ENCODE assay signal across 6 cellular contexts in genomic region chr1:2139156-2139555, GRCh38. TPM values are rescaled to one million over a fixed set of nuclear protein-coding genes. Genes with fewer than 3 reads are reported as not detected.
DNase-seq lines count a peak whose midpoint lies in the region; ATAC-seq, FAIRE-seq and TF ChIP-seq lines count a peak whose summit lies in the region.
"Not testable (repeated sequence)": the region's sequence is repeated elsewhere in the genome, so short reads cannot be mapped to it uniquely, and the experiment has no call there.

No MANE protein-coding gene starts in this region.

- not testable (repeated sequence) for ATAC-seq in HCT116, WTC11

- not testable (repeated sequence) for H3K4me3 Mint-ChIP-seq in WTC11, nephron

- not testable (repeated sequence) for H3K27me3 Mint-ChIP-seq in WTC11 (ENCODE audit: low read depth)
- H3K27me3 Mint-ChIP-seq in nephron (ENCODE audit: low read depth): peaks cover 14% of the 10 kb centered on the region

- 45 to 73% (median 63%) methylated on average over 13 of the region's 13 CpGs for WGBS in small intestine, 3 donors

- H3K27ac Mint-ChIP-seq in WTC11 (0 out of 2 replicates have a peak overlapping the region, but pooled peaks have one; percentile 33), nephron (peak overlapping the region; percentile 29 to 100 (median 61))

- not testable (repeated sequence) for H3K9me2 ChIP-seq in HCT116 (ENCODE audit: insufficient read depth)

- not testable (repeated sequence) for H3K27me3 ChIP-seq in HCT116 (ENCODE audit: insufficient read depth, low read length); left ventricle myocardium inferior (ENCODE audit: low read depth); small intestine (ENCODE audit: control insufficient read depth in 2 of 2, insufficient read depth in 2 of 2, low read length in 2 of 2)

- peak overlapping the region; percentile 55; the same call in 1 of the 2 replicates for H3K9ac ChIP-seq in HCT116 (ENCODE audit: low read length)

- not testable (repeated sequence) for BruUV-seq in HCT116 (replicated peaks; lab: Mats Ljungman, UMichigan)

- H3K36me3 ChIP-seq in HCT116 (ENCODE audit: control insufficient read depth in 1 of 2, insufficient read depth in 2 of 2, low read length in 2 of 2); left ventricle myocardium inferior; small intestine (ENCODE audit: control insufficient read depth in 2 of 2, insufficient read depth in 2 of 2, low read length in 2 of 2): not testable (repeated sequence)

- not testable (repeated sequence) for H3K9me3 ChIP-seq in HCT116 (ENCODE audit: control insufficient read depth in 1 of 2, insufficient read depth in 1 of 2, low read depth in 1 of 2, low read length in 2 of 2); left ventricle myocardium inferior (replicated peaks); small intestine (ENCODE audit: control insufficient read depth, low read depth)

- not testable (repeated sequence) for TF ChIP-seq CTCF in HCT116 (IDR thresholded peaks at IDR 0.05 in 2 of 3, conservative IDR thresholded peaks at IDR 0.05 in 1 of 3; ENCODE audit: borderline replicate concordance in 1 of 3, insufficient read depth in 1 of 3, low read depth in 2 of 3, low read length in 2 of 3); WTC11 (IDR thresholded peaks at IDR 0.05); left ventricle myocardium inferior (IDR thresholded peaks at IDR 0.05; ENCODE audit: borderline replicate concordance); nephron (IDR thresholded peaks at IDR 0.05; ENCODE audit: unreplicated experiment in 3 of 3)

- not testable (repeated sequence) for TF ChIP-seq POLR2A in HCT116 (IDR thresholded peaks at IDR 0.05; ENCODE audit: borderline replicate concordance, extremely low read depth, insufficient read depth, insufficient read length)

- peak overlapping the region; percentile 31; the same call in 1 of the 2 replicates for H3K27ac ChIP-seq in HCT116 (ENCODE audit: low read depth, low read length)
- not testable (repeated sequence) for H3K27ac ChIP-seq in left ventricle myocardium inferior (replicated peaks); small intestine (ENCODE audit: low read depth in 1 of 2, low read length in 1 of 2)

- H2AFZ ChIP-seq in HCT116 (ENCODE audit: low read depth, low read length, poor library complexity, severe bottlenecking): not testable (repeated sequence)

- intact Hi-C loops in HCT116 (cut with micrococcal nuclease); left ventricle myocardium inferior (cut with micrococcal nuclease): not testable (repeated sequence)

- CTCF ChIA-PET in HCT116 (lab: Charles Lee): interaction anchor here (1.3 to 3.6 kb wide), 9 partner anchors 11 to 252 kb away, joined by 4 to 27 read pairs (median 7); partner anchors contain the start of genes FAAP20, MORN1 and RER1
- CTCF ChIA-PET in WTC11 (lab: Charles Lee): interaction anchor here (0.5 to 3.0 kb wide), 19 partner anchors 8 to 373 kb away, joined by 3 to 49 read pairs (median 8); partner anchors contain the start of gene GABRD

- H3K4me1 ChIP-seq in HCT116 (ENCODE audit: control insufficient read depth in 1 of 2, insufficient read depth in 2 of 2, low read length in 2 of 2): peaks cover 18 to 48% of the 10 kb centered on the region in 2 experiments
- H3K4me1 ChIP-seq in left ventricle myocardium inferior: peaks cover 30% of the 10 kb centered on the region
- not testable (repeated sequence) for H3K4me1 ChIP-seq in small intestine (ENCODE audit: control insufficient read depth in 2 of 2, insufficient read depth in 1 of 2, low read depth in 1 of 2, low read length in 1 of 2)

- POLR2A ChIA-PET in HCT116 (lab: Charles Lee): not testable (repeated sequence)
- POLR2A ChIA-PET in WTC11 (lab: Charles Lee): interaction anchor here (0.6 to 1.0 kb wide), 2 partner anchors 24 to 82 kb away, joined by 3 to 9 read pairs; no protein-coding TSS in a partner anchor

- H3K4me3 ChIP-seq in HCT116 (replicated peaks in 1 of 2; ENCODE audit: low read depth in 1 of 2, low read length in 2 of 2); left ventricle myocardium inferior; small intestine (ENCODE audit: low read depth in 1 of 2, low read length in 2 of 2): not testable (repeated sequence)

- H3K4me1 Mint-ChIP-seq in WTC11: not testable (repeated sequence)
- peaks cover 35% of the 10 kb centered on the region for H3K4me1 Mint-ChIP-seq in nephron

- FAIRE-seq in small intestine (lab: Jason Lieb, UNC): not testable (repeated sequence)

- not testable (repeated sequence) for H4K20me1 ChIP-seq in HCT116 (ENCODE audit: insufficient read depth)

- not testable (repeated sequence) for H3K79me2 ChIP-seq in HCT116 (ENCODE audit: insufficient read depth, low read length)

- RAD21 ChIA-PET in HCT116 (lab: Charles Lee; ENCODE audit: low non-redundant PET in 1 of 2, low total read pairs in 2 of 2, uncharacterized antibody in 2 of 2, unreplicated experiment in 2 of 2): interaction anchor here (0.6 to 1.0 kb wide), 2 partner anchors 31 to 73 kb away, joined by 5 to 6 read pairs; no protein-coding TSS in a partner anchor

- not testable (repeated sequence) for TF ChIP-seq RAD21 in HCT116 (IDR thresholded peaks at IDR 0.05; ENCODE audit: low read depth)

- H3K9me3 Mint-ChIP-seq in WTC11, nephron: not testable (repeated sequence)

- not testable (repeated sequence) for H3K36me3 Mint-ChIP-seq in WTC11; nephron (ENCODE audit: low read depth)

- peak overlapping the region; percentile 72 for H3K4me2 ChIP-seq in HCT116 (ENCODE audit: low read length)

- DNase-seq in HCT116 (ENCODE audit: low read depth, low spot score); WTC11 (ENCODE audit: low spot score): not testable (repeated sequence)
- DNase-seq in left ventricle myocardium inferior (peak; percentile 8), left kidney (ENCODE audit: low read depth, low spot score) (peak; percentile 68), small intestine (peak; percentile 41)

RNA-seq across cellular contexts. Expression of gene FAAP20, which starts 55.4 kb away (rescaled TPM):
- total RNA-seq in HCT116 (2021; ENCODE audit: unreplicated experiment) (112 TPM), WTC11 (2021) (133 to 151 TPM (median 150 TPM) in 3 replicates), left ventricle myocardium inferior (37.0 TPM)
- 50.0 and 53.3 TPM in 2 replicates for polyA plus RNA-seq in HCT116 (2012)
- polyA plus RNA-seq in small intestine: 10 to 100 TPM; 20.6 to 51.4 (median 39.4) TPM
